1 cellular context compared by ENCODE assay signal in genomic region chr11:68127791-68128681, GRCh38.
TF ChIP-seq lines count a peak whose summit lies in the region.

No MANE protein-coding gene starts in this region.

TF ChIP-seq in K562, 482 proteins besides CTCF, POLR2A, EP300 and RAD21 (continued from another document):
- TF ChIP-seq VEZF1 (CRISPR knock-in tag; IDR thresholded peaks at IDR 0.05), result peak; percentile 76
- TF ChIP-seq ZNF140 (CRISPR knock-in tag; IDR thresholded peaks at IDR 0.05), result no peak
- TF ChIP-seq ZNF23 (CRISPR knock-in tag; IDR thresholded peaks at IDR 0.05), result no peak
- TF ChIP-seq PHF20 (IDR thresholded peaks at IDR 0.05; ENCODE audit: partially characterized antibody), result no peak
- TF ChIP-seq TFE3 (CRISPR knock-in tag; IDR thresholded peaks at IDR 0.05), result no peak
- TF ChIP-seq FOXJ2 (tag; IDR thresholded peaks at IDR 0.05), result peak; percentile 45; the same call in 1 of the 2 replicates
- TF ChIP-seq ZNF436 (CRISPR knock-in tag; IDR thresholded peaks at IDR 0.05), result no peak
- TF ChIP-seq PHF8 (IDR thresholded peaks at IDR 0.05; ENCODE audit: borderline replicate concordance, low read length), result peak; percentile 17; the same call in 1 of the 2 replicates
- TF ChIP-seq RBFOX2 (IDR thresholded peaks at IDR 0.05; ENCODE audit: low read depth, low read length), result 0 out of 2 replicates have a peak, but pooled peaks have one; percentile 31
- no peak for TF ChIP-seq ZBTB33 (CRISPR knock-in tag; IDR thresholded peaks at IDR 0.05)
- no peak for TF ChIP-seq PREB (CRISPR knock-in tag; IDR thresholded peaks at IDR 0.05)
- TF ChIP-seq CGGBP1 (CRISPR knock-in tag; IDR thresholded peaks at IDR 0.05), result no peak
- TF ChIP-seq NFE2L1 (tag; IDR thresholded peaks at IDR 0.05; ENCODE audit: borderline replicate concordance, low read depth), result no peak
- peak in 1 of 2 experiments; percentile 52; a peak in 1 of 4 replicates for TF ChIP-seq KDM1A (IDR thresholded peaks at IDR 0.05)
- TF ChIP-seq POLR2G (IDR thresholded peaks at IDR 0.05; ENCODE audit: low read depth, low read length), result peak; percentile 53
- TF ChIP-seq PHB2 (IDR thresholded peaks at IDR 0.05; ENCODE audit: low read depth), result no peak
- peak; percentile 66 for TF ChIP-seq BCOR (IDR thresholded peaks at IDR 0.05)
- TF ChIP-seq ZNF165 (CRISPR knock-in tag; IDR thresholded peaks at IDR 0.05; ENCODE audit: borderline replicate concordance), result no peak
- TF ChIP-seq L3MBTL2 (IDR thresholded peaks at IDR 0.05), result no peak
- no peak for TF ChIP-seq HES1 (IDR thresholded peaks at IDR 0.05; ENCODE audit: low read depth)
- peak; percentile 27; the same call in 1 of the 2 replicates for TF ChIP-seq ZFX (CRISPR knock-in tag; IDR thresholded peaks at IDR 0.05)
- no peak for TF ChIP-seq MYC (IDR thresholded peaks at IDR 0.05; ENCODE audit: low read depth, low read length)
- TF ChIP-seq MYC (CRISPR knock-in tag; IDR thresholded peaks at IDR 0.05; ENCODE audit: borderline replicate concordance, low read depth), result no peak
- no peak for TF ChIP-seq DEAF1 (CRISPR knock-in tag; IDR thresholded peaks at IDR 0.05)
- peak; percentile 87 for TF ChIP-seq ZBTB7A (IDR thresholded peaks at IDR 0.05; ENCODE audit: borderline replicate concordance, control insufficient read depth, low read depth, low read length)
- TF ChIP-seq ETV6 (IDR thresholded peaks at IDR 0.05; ENCODE audit: borderline replicate concordance in 1 of 2, low read depth in 2 of 2, low read length in 1 of 2), result no peak
- TF ChIP-seq ETV6 (CRISPR knock-in tag; IDR thresholded peaks at IDR 0.05; ENCODE audit: borderline replicate concordance), result no peak
- TF ChIP-seq CBFA2T2 (conservative IDR thresholded peaks at IDR 0.05), result no peak
- no peak for TF ChIP-seq ZNF79 (CRISPR knock-in tag; IDR thresholded peaks at IDR 0.05; ENCODE audit: low read depth)
- no peak for TF ChIP-seq PRPF4 (IDR thresholded peaks at IDR 0.05; ENCODE audit: insufficient read depth, low read depth, low read length, poor library complexity, severe bottlenecking)
